27 cellular contexts compared by ENCODE assay signal in genomic region chr17:71741836-71742235, GRCh38.
DNase-seq lines count a peak whose midpoint lies in the region; ATAC-seq and TF ChIP-seq lines count a peak whose summit lies in the region.
"Had no signal": no experiment of that assay in that cellular context is flagged by ENCODE, and none has a peak within 500 bp of the region (broad histone marks: within the 10 kb centered on the region; RNA-seq: fewer than 3 reads in every experiment).

No MANE protein-coding gene starts in this region.

- no peak for TF ChIP-seq CTCF in mammary epithelial cell (conservative IDR thresholded peaks at IDR 0.05 in 1 of 2, IDR thresholded peaks at IDR 0.05 in 1 of 2; ENCODE audit: extremely low read depth in 1 of 2, insufficient read depth in 1 of 2, low read depth in 1 of 2, low read length in 2 of 2)
- TF ChIP-seq CTCF in MCF 10A (IDR thresholded peaks at IDR 0.05; ENCODE audit: unreplicated experiment): no peak
- no peak for TF ChIP-seq CTCF in epithelial cell of esophagus (IDR thresholded peaks at IDR 0.05; ENCODE audit: insufficient read depth, low read depth, low read length, missing control alignments)
- TF ChIP-seq CTCF in CD4-positive, alpha-beta T cell (IDR thresholded peaks at IDR 0.05): no peak

- no peaks in the 10 kb centered on the region for H3K27me3 ChIP-seq in mammary epithelial cell (ENCODE audit: insufficient read depth, low read length)
- no peaks in the 10 kb centered on the region for H3K27me3 ChIP-seq in CD4-positive, alpha-beta T cell (ENCODE audit: control insufficient read depth, insufficient read depth, low read length)

- no peak overlapping the region for H3K27ac ChIP-seq in mammary epithelial cell (ENCODE audit: insufficient read depth, low read depth, low read length)
- H3K27ac ChIP-seq in CD4-positive, alpha-beta T cell (ENCODE audit: low read depth, low read length): no peak overlapping the region
- H3K27ac ChIP-seq: 22Rv1, SK-N-MC had no signal

- DNase-seq in mammary epithelial cell: peak; percentile 38
- no peak for DNase-seq in MCF 10A (ENCODE audit: unreplicated experiment)
- DNase-seq in RPMI7951 (ENCODE audit: low read depth): peak; percentile 12
- peak; percentile 39 for DNase-seq in epithelial cell of esophagus (ENCODE audit: low read depth)
- no peak for DNase-seq in CD4-positive, alpha-beta T cell
- DNase-seq in naive thymus-derived CD8-positive, alpha-beta T cell: no peak
- DNase-seq: AML-193; C1 segment of cervical spinal cord; CD8-positive, alpha-beta memory T cell; HCEC 1CT; Karpas-422; MG63; NCI-H1417 treated with DMSO at 0.1 percent for 48 hours; NCI-H187 treated with DMSO at 0.1 percent for 48 hours; NCI-H2107; NCI-H446 treated with DMSO at 0.1 percent for 48 hours; NCI-H526 treated with DMSO at 0.1 percent for 48 hours; PC-3; RPMI8226; SHP77; SW 1271 had no signal

- no peaks in the 10 kb centered on the region for H3K4me1 ChIP-seq in mammary epithelial cell (ENCODE audit: insufficient read depth, low read length)

- no peak overlapping the region for H3K9ac ChIP-seq in mammary epithelial cell (ENCODE audit: insufficient read depth, low read length)

- H2AFZ ChIP-seq in mammary epithelial cell (ENCODE audit: low read depth, low read length): no peak overlapping the region
- H2AFZ ChIP-seq: GM23338 had no signal

- H3K36me3 ChIP-seq in mammary epithelial cell (ENCODE audit: insufficient read depth, low read length): no peaks in the 10 kb centered on the region
- H3K36me3 ChIP-seq: MG63 had no signal

- CTCF ChIA-PET in mammary epithelial cell (lab: Charles Lee; ENCODE audit: low non-redundant PET): no interaction called here
- CTCF ChIA-PET in MCF 10A (lab: Yijun Ruan, JAX): no interaction called here
- CTCF ChIA-PET in CD4-positive, alpha-beta T cell (lab: Charles Lee): no interaction called here

- no peaks in the 10 kb centered on the region for H3K4me1 Mint-ChIP-seq in MCF 10A (ENCODE audit: insufficient read depth, unreplicated experiment)
- no peaks in the 10 kb centered on the region for H3K4me1 Mint-ChIP-seq in CD4-positive, alpha-beta T cell (ENCODE audit: low read depth)
- H3K4me1 Mint-ChIP-seq in naive thymus-derived CD8-positive, alpha-beta T cell: no peaks in the 10 kb centered on the region
- H3K4me1 Mint-ChIP-seq: CD8-positive, alpha-beta memory T cell; GM23338; IgD-negative memory B cell had no signal

- no peak overlapping the region for H3K4me2 ChIP-seq in mammary epithelial cell (ENCODE audit: insufficient read depth, low read depth, low read length)
- H3K4me2 ChIP-seq: GM23338 had no signal

- no peaks in the 10 kb centered on the region for H3K79me2 ChIP-seq in mammary epithelial cell (ENCODE audit: insufficient read depth, low read length)

- H3K27ac Mint-ChIP-seq in MCF 10A (ENCODE audit: low read depth, unreplicated experiment): no peak overlapping the region
- no peak overlapping the region for H3K27ac Mint-ChIP-seq in CD4-positive, alpha-beta T cell
- H3K27ac Mint-ChIP-seq in naive thymus-derived CD8-positive, alpha-beta T cell: no peak overlapping the region
- H3K27ac Mint-ChIP-seq: CD8-positive, alpha-beta memory T cell; GM23338; IgD-negative memory B cell had no signal

- POLR2A ChIA-PET in MCF 10A (lab: Yijun Ruan, JAX): no interaction called here
- POLR2A ChIA-PET in CD4-positive, alpha-beta T cell (lab: Charles Lee): no interaction called here
- POLR2A ChIA-PET in naive thymus-derived CD8-positive, alpha-beta T cell (lab: Charles Lee): no interaction called here

- no peaks in the 10 kb centered on the region for H3K27me3 Mint-ChIP-seq in MCF 10A (ENCODE audit: insufficient read depth, unreplicated experiment)
- no peaks in the 10 kb centered on the region for H3K27me3 Mint-ChIP-seq in CD4-positive, alpha-beta T cell
- no peaks in the 10 kb centered on the region for H3K27me3 Mint-ChIP-seq in naive thymus-derived CD8-positive, alpha-beta T cell
- H3K27me3 Mint-ChIP-seq: CD8-positive, alpha-beta memory T cell; IgD-negative memory B cell had no signal

- in situ Hi-C loops in mammary epithelial cell (cut with MboI; ENCODE audit: low sequenced_read_pairs in 2 of 2): no loop called here

- H3K9me3 ChIP-seq in mammary epithelial cell (replicated peaks; ENCODE audit: insufficient read depth, low read length): no peaks in the 10 kb centered on the region
- no peaks in the 10 kb centered on the region for H3K9me3 ChIP-seq in CD4-positive, alpha-beta T cell (ENCODE audit: control insufficient read depth, low read length)
- H3K9me3 ChIP-seq: MG63 had no signal

- BruUV-seq in mammary epithelial cell (replicated peaks; lab: Mats Ljungman, UMichigan) (no TSS peak), MCF 10A (replicated peaks; lab: Mats Ljungman, UMichigan) (no TSS peak)

- ATAC-seq in HG02678 (IDR thresholded peaks at IDR 0.05; ENCODE audit: unreplicated experiment) (no peak), GM18861 (IDR thresholded peaks at IDR 0.05; ENCODE audit: unreplicated experiment) (no peak)
- no peak for ATAC-seq in CD4-positive, alpha-beta T cell (ENCODE audit: poor library complexity)
- ATAC-seq in naive thymus-derived CD8-positive, alpha-beta T cell: no peak
- ATAC-seq: GM23338, PC-3 had no signal

- no peak overlapping the region for H3K4me3 Mint-ChIP-seq in MCF 10A (ENCODE audit: unreplicated experiment)
- H3K4me3 Mint-ChIP-seq in CD4-positive, alpha-beta T cell: no peak overlapping the region
- no peak overlapping the region for H3K4me3 Mint-ChIP-seq in naive thymus-derived CD8-positive, alpha-beta T cell
- H3K4me3 Mint-ChIP-seq: CD8-positive, alpha-beta memory T cell; GM23338; IgD-negative memory B cell had no signal

- dilution Hi-C loops in mammary epithelial cell (cut with HindIII; ENCODE audit: low sequenced_read_pairs): no loop called here

- intact Hi-C loops in mammary epithelial cell (cut with micrococcal nuclease) (loop anchor here (5.0 kb wide), 1 partner anchor 375 kb away; no protein-coding TSS in a partner anchor), MCF 10A (cut with micrococcal nuclease) (no loop called here)
- intact Hi-C loops in CD4-positive, alpha-beta T cell (cut with DNase I, micrococcal nuclease): no loop called here

- H3K36me3 Mint-ChIP-seq in MCF 10A (ENCODE audit: insufficient read depth, unreplicated experiment): no peaks in the 10 kb centered on the region
- no peaks in the 10 kb centered on the region for H3K36me3 Mint-ChIP-seq in CD4-positive, alpha-beta T cell (ENCODE audit: low read depth)
- H3K36me3 Mint-ChIP-seq in naive thymus-derived CD8-positive, alpha-beta T cell: no peaks in the 10 kb centered on the region
- H3K36me3 Mint-ChIP-seq: CD8-positive, alpha-beta memory T cell; IgD-negative memory B cell had no signal

- no peak overlapping the region for H3K4me3 ChIP-seq in mammary epithelial cell (replicated peaks in 1 of 3; ENCODE audit: insufficient read depth in 1 of 3, low read depth in 2 of 3, low read length in 3 of 3)
- no peak overlapping the region for H3K4me3 ChIP-seq in epithelial cell of esophagus (ENCODE audit: low read length)
- H3K4me3 ChIP-seq: GM23338, MG63, SK-N-MC had no signal

- no peaks in the 10 kb centered on the region for H3K9me3 Mint-ChIP-seq in MCF 10A (ENCODE audit: unreplicated experiment)
- peaks cover 2% of the 10 kb centered on the region for H3K9me3 Mint-ChIP-seq in CD4-positive, alpha-beta T cell
- peaks cover 0 to 4% (median 0%) of the 10 kb centered on the region in 9 donors for H3K9me3 Mint-ChIP-seq in naive thymus-derived CD8-positive, alpha-beta T cell
- H3K9me3 Mint-ChIP-seq: GM23338 had no signal

- no peaks in the 10 kb centered on the region for H4K20me1 ChIP-seq in mammary epithelial cell (ENCODE audit: insufficient read depth, low read length)

Comparison
In these comparisons a context has a peak if more than half of its experiments do, and no peak if none do; other contexts are left out.
1. DNase-seq: peak in mammary epithelial cell (single experiment), RPMI7951 (single experiment) and epithelial cell of esophagus (single experiment); none in MCF 10A (single experiment), CD4-positive, alpha-beta T cell (0 of 10) and naive thymus-derived CD8-positive, alpha-beta T cell (0 of 10).